7 cellular contexts compared by ENCODE assay signal in the genomic region with DNA sequence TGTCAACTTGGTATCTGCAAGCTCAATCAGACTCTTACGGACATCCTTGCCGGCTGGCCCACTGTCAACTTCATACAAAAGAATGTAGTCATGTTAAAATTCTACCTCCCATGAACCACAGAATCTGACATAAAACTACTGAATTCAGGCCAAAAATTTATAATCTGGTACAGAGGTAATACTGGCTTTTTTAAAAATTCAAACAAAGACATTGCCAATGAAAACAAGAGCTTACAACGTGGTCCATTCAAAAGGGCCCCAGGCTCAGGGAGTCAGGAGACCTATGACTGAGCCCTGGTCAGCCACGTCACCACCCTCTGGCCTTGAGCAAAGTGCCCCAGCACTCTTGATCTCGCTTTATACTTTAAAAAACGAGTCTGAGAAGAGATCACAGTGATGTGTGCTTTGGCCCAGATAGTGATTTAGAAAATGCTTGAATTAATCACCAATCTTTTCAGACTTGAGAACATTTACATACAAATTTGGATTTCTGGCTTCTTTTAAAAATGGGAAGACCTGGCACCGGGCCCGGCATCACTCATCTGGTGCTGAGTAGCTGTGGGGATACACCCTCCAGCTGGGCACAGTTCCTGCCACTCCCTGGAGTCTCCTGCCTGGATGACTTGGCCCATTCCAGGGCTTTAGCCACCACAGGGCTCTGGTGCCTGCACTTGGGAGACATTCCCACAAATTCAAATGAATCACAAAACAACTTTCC.
DNase-seq lines count a peak whose midpoint lies in the region; ATAC-seq, FAIRE-seq and TF ChIP-seq lines count a peak whose summit lies in the region.

No MANE protein-coding gene starts in this region.

- H3K9me3 ChIP-seq in SJSA1 (replicated peaks): no peaks in the 10 kb centered on the region
- H3K9me3 ChIP-seq in psoas muscle: no peaks in the 10 kb centered on the region

- H3K4me1 ChIP-seq in SJSA1 (replicated peaks) (peaks cover 97% of the 10 kb centered on the region), psoas muscle (peaks cover 11% of the 10 kb centered on the region)

- H3K27me3 ChIP-seq in SJSA1 (replicated peaks): no peaks in the 10 kb centered on the region
- no peaks in the 10 kb centered on the region for H3K27me3 ChIP-seq in psoas muscle (ENCODE audit: insufficient read depth in 3 of 3, low read length in 2 of 3)

- H3K36me3 ChIP-seq in SJSA1: no peaks in the 10 kb centered on the region
- H3K36me3 ChIP-seq in psoas muscle (ENCODE audit: insufficient read depth in 1 of 2, low read depth in 1 of 2): no peaks in the 10 kb centered on the region

- H3K27ac ChIP-seq in SJSA1 (peak overlapping the region; percentile 69), psoas muscle (no peak overlapping the region)

- intact Hi-C loops in psoas muscle (cut with DNase I): no loop called here

- peak; percentile 98 for DNase-seq in HCEC 1CT
- peak; percentile 89 to 91 for DNase-seq in SJSA1 (ENCODE audit: low read depth in 1 of 2, low spot score in 2 of 2)
- DNase-seq in fibroblast of the conjunctiva (ENCODE audit: low read depth): peak; percentile 98
- DNase-seq in psoas muscle: peak; percentile 72 to 76
- no peak for DNase-seq in GM19239 (ENCODE audit: insufficient read length, low spot score)
- no peak for DNase-seq in SK-N-DZ (ENCODE audit: low spot score)
- DNase-seq in SIG-M5 treated with dmso at 0.1 percent for 504 hours (lab: John Stamatoyannopoulos, UW; ENCODE audit: unreplicated experiment): no peak

- WGBS in psoas muscle, 3 donors: 44 to 66% (median 51%) methylated on average over 8 of the region's 8 CpGs

- H3K4me3 ChIP-seq in SJSA1 (no peak overlapping the region), psoas muscle (no peak overlapping the region)

- TF ChIP-seq CTCF in psoas muscle (IDR thresholded peaks at IDR 0.05): no peak

- peak in 3 of 4 donors; percentile 35 to 73 (median 64) for ATAC-seq in psoas muscle

- no peak for FAIRE-seq in GM19239 (lab: Jason Lieb, UNC)

Comparison
In these comparisons a context has a peak if more than half of its experiments do, and no peak if none do; other contexts are left out.
1. DNase-seq: peak in HCEC 1CT (single experiment), SJSA1 (2 of 2), fibroblast of the conjunctiva (single experiment) and psoas muscle (2 of 2); none in GM19239 (single experiment), SK-N-DZ (single experiment) and SIG-M5 treated with dmso at 0.1 percent for 504 hours (single experiment).